Comparison of ENCODE assay signal across 8 cellular contexts in genomic region chr2:161161074-161161577, GRCh38. TPM values are rescaled to one million over a fixed set of nuclear protein-coding genes. Genes with fewer than 3 reads are reported as not detected.
A peak's percentile ranks its signal among the peaks of the same experiment; 100 is the strongest.
DNase-seq lines count a peak whose midpoint lies in the region; ATAC-seq and TF ChIP-seq lines count a peak whose summit lies in the region.

No MANE protein-coding gene starts in this region.

- H3K36me3 ChIP-seq in fibroblast of lung (ENCODE audit: control insufficient read depth, insufficient read depth, low read length) (no peaks in the 10 kb centered on the region), gastrocnemius medialis (peaks cover 0 to 16% of the 10 kb centered on the region in 2 donors)

- H4K91ac ChIP-seq in H9 (ENCODE audit: insufficient read length, low read depth, low read length), result no peak overlapping the region

- no peak overlapping the region for H2BK120ac ChIP-seq in H9 (ENCODE audit: low read depth, low read length, poor library complexity, severe bottlenecking)

- H3K9ac ChIP-seq in H9 (ENCODE audit: extremely low read depth, insufficient read length, low read length) (peak overlapping the region; percentile 85), fibroblast of lung (ENCODE audit: insufficient read depth, low read length) (peak overlapping the region; percentile 98)

- peaks cover 9 to 17% of the 10 kb centered on the region in 2 experiments for H3K4me1 Mint-ChIP-seq in H9

- no peaks in the 10 kb centered on the region; the same call in 1 of the 2 replicates for H3K27me3 Mint-ChIP-seq in H9 (ENCODE audit: low read depth)

- H3K4ac ChIP-seq in H9 (ENCODE audit: low read depth, low read length), result no peak overlapping the region

- H3K79me2 ChIP-seq in H9 (ENCODE audit: insufficient read depth, low read length) (no peaks in the 10 kb centered on the region; the same call in 1 of the 2 replicates), fibroblast of lung (ENCODE audit: control insufficient read depth, insufficient read depth, low read length) (peaks cover 44% of the 10 kb centered on the region)

- no peak overlapping the region for H2BK15ac ChIP-seq in H9 (ENCODE audit: low read depth, low read length)

- no peaks in the 10 kb centered on the region for H3K9me3 Mint-ChIP-seq in H9

- no peak overlapping the region for H3K56ac ChIP-seq in H9 (ENCODE audit: insufficient read length, low read depth, low read length)

- H3K9me3 ChIP-seq in H9 (ENCODE audit: control insufficient read depth, low read depth, low read length) (no peaks in the 10 kb centered on the region), fibroblast of lung (ENCODE audit: control insufficient read depth, insufficient read depth, low read depth, low read length) (no peaks in the 10 kb centered on the region), gastrocnemius medialis (no peaks in the 10 kb centered on the region)

- no peak overlapping the region for H2BK12ac ChIP-seq in H9 (ENCODE audit: insufficient read length, low read depth, low read length)

- H3K4me2 ChIP-seq in H9 (ENCODE audit: insufficient read depth, insufficient read length, low read length), result peak overlapping the region; percentile 96
- peak overlapping the region; percentile 89 for H3K4me2 ChIP-seq in fibroblast of lung (ENCODE audit: extremely low read depth, insufficient read depth, low read length)

- H3K4me3 ChIP-seq in fibroblast of lung (replicated peaks in 1 of 4; ENCODE audit: control extremely low read depth in 1 of 4, insufficient read depth in 1 of 4, low read depth in 3 of 4, low read length in 4 of 4) (peak overlapping the region; percentile 89 to 99 (median 95)), gastrocnemius medialis (peak overlapping the region; percentile 81 to 98 (median 91))

- DNase-seq in DMS79 treated with DMSO at 0.1 percent for 48 hours (lab: John Stamatoyannopoulos, UW) (peak; percentile 44), H9 (no peak), fibroblast of lung (ENCODE audit: low read depth in 2 of 2) (no peak), gastrocnemius medialis (no peak), head of caudate nucleus (no peak)

- H2AFZ ChIP-seq in H9 (ENCODE audit: low read length) (no peak overlapping the region), fibroblast of lung (ENCODE audit: low read length) (no peak overlapping the region)

- H3K27ac ChIP-seq in H9 (ENCODE audit: insufficient read length, low read depth, low read length) (no peak overlapping the region), fibroblast of lung (ENCODE audit: insufficient read depth, low read length) (peak overlapping the region; percentile 100), gastrocnemius medialis (peak overlapping the region; percentile 90 to 99 (median 96))

- H3K27ac Mint-ChIP-seq in H9, result peak overlapping the region; percentile 17 to 99 (median 97); a peak in 6 of 7 replicates

- no peak overlapping the region for H3K23ac ChIP-seq in H9 (ENCODE audit: insufficient read length, low read depth, low read length)

- H3K36me3 Mint-ChIP-seq in H9 (ENCODE audit: insufficient read depth in 1 of 3, low read depth in 3 of 3), result peaks cover 2 to 6% (median 5%) of the 10 kb centered on the region in 3 experiments; a peak in 6 of 7 replicates

- TF ChIP-seq POLR2A in gastrocnemius medialis (IDR thresholded peaks at IDR 0.05), result no peak

- no peak overlapping the region for H2BK20ac ChIP-seq in H9 (ENCODE audit: low read depth, low read length, poor library complexity, severe bottlenecking)

- TF ChIP-seq CTCF in H9 (conservative IDR thresholded peaks at IDR 0.05), result no peak
- no peak for TF ChIP-seq CTCF in fibroblast of lung (conservative IDR thresholded peaks at IDR 0.05 in 1 of 2, IDR thresholded peaks at IDR 0.05 in 1 of 2; ENCODE audit: low read depth in 1 of 2, low read length in 2 of 2)
- no peak for TF ChIP-seq CTCF in gastrocnemius medialis (IDR thresholded peaks at IDR 0.05 in 4 of 5, conservative IDR thresholded peaks at IDR 0.05 in 1 of 5)

- no peak overlapping the region for H2BK5ac ChIP-seq in H9 (ENCODE audit: insufficient read length, low read length)

- H3K23me2 ChIP-seq in H9 (ENCODE audit: insufficient read length, low read depth, low read length, poor library complexity, severe bottlenecking), result peaks cover 7% of the 10 kb centered on the region

- no peaks in the 10 kb centered on the region for H3K27me3 ChIP-seq in H9 (ENCODE audit: insufficient read depth, low read length)
- H3K27me3 ChIP-seq in fibroblast of lung (ENCODE audit: control insufficient read depth, insufficient read depth, low read length), result no peaks in the 10 kb centered on the region
- no peaks in the 10 kb centered on the region for H3K27me3 ChIP-seq in gastrocnemius medialis

- peak overlapping the region; percentile 85; the same call in 1 of the 2 replicates for H3K14ac ChIP-seq in H9 (ENCODE audit: insufficient read depth, low read length)

- in situ Hi-C loops in gastrocnemius medialis (cut with MboI; ENCODE audit: low sequenced_read_pairs in 4 of 4), result no loop called here

- H4K20me1 ChIP-seq in H9 (ENCODE audit: control insufficient read depth, insufficient read depth, insufficient read length) (no peaks in the 10 kb centered on the region), fibroblast of lung (ENCODE audit: control insufficient read depth, extremely low read depth, insufficient read depth, low read length) (no peaks in the 10 kb centered on the region)

- no peak overlapping the region for H3K18ac ChIP-seq in H9 (ENCODE audit: insufficient read length, low read depth, low read length)

- intact Hi-C loops in gastrocnemius medialis (cut with DNase I; ENCODE audit: low total_unique reads), result loop anchor here (2.0 to 5.0 kb wide), 2 partner anchors 38 to 146 kb away; partner anchors contain the start of gene PSMD14
- intact Hi-C loops in head of caudate nucleus (cut with DNase I), result no loop called here

- H4K8ac ChIP-seq in H9 (replicated peaks; ENCODE audit: insufficient read length, low read depth, low read length), result no peak overlapping the region

- no peak overlapping the region for H4K5ac ChIP-seq in H9 (ENCODE audit: insufficient read length, low read depth, low read length)

- WGBS in H9 (ENCODE audit: extremely low coverage, insufficient read length, low lambda C conversion rate), result no CpG with 5 or more reads among the region's 11 CpGs

- H3K4me1 ChIP-seq in H9 (ENCODE audit: insufficient read depth, low read length) (no peaks in the 10 kb centered on the region), fibroblast of lung (ENCODE audit: control insufficient read depth, extremely low read depth, insufficient read depth, low read length) (peaks cover 7% of the 10 kb centered on the region), gastrocnemius medialis (peaks cover 48 to 49% of the 10 kb centered on the region in 2 donors)

- H3K4me3 Mint-ChIP-seq in H9, result peak overlapping the region; percentile 92 to 100

- no peak overlapping the region for H2AK5ac ChIP-seq in H9 (ENCODE audit: insufficient read length, low read length)

- no peaks in the 10 kb centered on the region for H3K79me1 ChIP-seq in H9 (ENCODE audit: insufficient read depth, low read depth, low read length, poor library complexity, severe bottlenecking)

- ATAC-seq in SK-N-SH treated with all-trans-retinoic acid at 6 μM for 48 hours (peak; percentile 14), gastrocnemius medialis (peak in 1 of 2 donors; percentile 3), HG03139 (IDR thresholded peaks at IDR 0.05; ENCODE audit: unreplicated experiment) (no peak), HG03354 (IDR thresholded peaks at IDR 0.05; ENCODE audit: poor library complexity, severe bottlenecking, unreplicated experiment) (no peak)

- H3T11ph ChIP-seq in H9 (ENCODE audit: low read length), result no peak overlapping the region

TF ChIP-seq in SK-N-SH treated with all-trans-retinoic acid at 6 μM for 48 hours, 23 proteins besides CTCF, POLR2A, EP300 and RAD21:
- no peak for TF ChIP-seq CSDC2 (CRISPR knock-in tag; IDR thresholded peaks at IDR 0.05)
- no peak for TF ChIP-seq OSR1 (CRISPR knock-in tag; IDR thresholded peaks at IDR 0.05)
- TF ChIP-seq ZFP3 (CRISPR knock-in tag; IDR thresholded peaks at IDR 0.05), result no peak
- TF ChIP-seq ZNF565 (CRISPR knock-in tag; conservative IDR thresholded peaks at IDR 0.05; ENCODE audit: low read depth), result no peak
- no peak for TF ChIP-seq PATZ1 (CRISPR knock-in tag; IDR thresholded peaks at IDR 0.05; ENCODE audit: borderline replicate concordance)
- TF ChIP-seq TCF4 (CRISPR knock-in tag; IDR thresholded peaks at IDR 0.05; ENCODE audit: borderline replicate concordance), result no peak

RNA-seq across cellular contexts. Expression of gene TANK, which starts 0.9 kb away (rescaled TPM):
- 17.3 and 23.9 TPM in 2 replicates for total RNA-seq in H9 (2021)
- 104 and 113 TPM in 2 replicates for total RNA-seq in fibroblast of lung
- 66.5 and 96.4 TPM in 2 replicates for polyA plus RNA-seq in fibroblast of lung
- polyA plus RNA-seq in fibroblast of lung (2012), result 44.1 and 57.6 TPM in 2 replicates
- 5.0 and 15.7 TPM in 2 replicates for polyA minus RNA-seq in fibroblast of lung (ENCODE audit: low replicate concordance)
- 100 to 1,000 TPM in 1 of 4 donors, 10 to 100 TPM in 3; 70.3 to 103 (median 86.0) TPM for total RNA-seq in gastrocnemius medialis
